ENCODE assay signal across 8 cellular contexts in the genomic region with DNA sequence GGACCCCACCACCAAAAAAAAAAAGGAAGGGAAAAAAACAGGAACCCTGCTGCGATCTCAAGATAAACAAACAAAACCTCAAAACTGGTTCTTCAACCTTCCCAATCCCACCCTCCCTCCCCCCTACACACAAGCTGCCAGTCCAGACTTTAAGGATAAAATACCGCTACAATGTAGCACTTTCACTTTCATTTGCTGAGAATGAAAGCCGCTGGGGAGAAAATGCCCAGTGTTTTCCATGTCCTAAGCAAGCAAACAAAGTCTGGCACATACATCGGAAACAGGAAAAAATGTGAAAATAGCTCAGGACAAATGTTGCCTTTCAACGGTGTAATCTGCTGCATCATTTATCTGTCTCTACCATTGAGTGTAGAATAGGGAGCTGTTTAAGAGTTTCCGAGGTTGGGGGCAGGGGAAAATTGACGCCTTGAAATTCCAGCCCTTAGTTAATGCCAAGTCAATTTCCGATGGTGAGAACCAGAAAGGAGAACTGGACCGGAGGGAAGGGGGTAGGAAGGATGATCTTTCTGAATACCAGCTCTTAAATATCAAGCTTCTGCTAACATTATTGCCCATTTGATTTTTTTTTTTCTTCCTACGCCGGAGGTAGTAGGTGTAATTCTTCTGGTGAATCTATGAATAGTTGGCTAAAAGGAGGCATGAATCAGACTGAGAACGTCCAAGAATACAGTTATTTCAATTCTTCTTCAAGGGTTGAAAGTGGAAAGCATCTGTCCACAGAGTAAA. TPM values are rescaled to one million over a fixed set of nuclear protein-coding genes. Genes with fewer than 3 reads are reported as not detected.
A peak's percentile ranks its signal among the peaks of the same experiment; 100 is the strongest.
DNase-seq lines count a peak whose midpoint lies in the region; ATAC-seq and TF ChIP-seq lines count a peak whose summit lies in the region.

No MANE protein-coding gene starts in this region.

- TF ChIP-seq POLR2A in prostate gland (IDR thresholded peaks at IDR 0.05): no peak

- H3K27ac Mint-ChIP-seq in activated CD8-positive, alpha-beta memory T cell treated with anti-CD3 and anti-CD28 coated beads, Interleukin-2, amount 10 ng/mL, durations not matched to agents 7 days and 5 days: peak overlapping the region; percentile 90

- H3K9me3 ChIP-seq in adipocyte (ENCODE audit: control insufficient read depth, low read length) (no peaks in the 10 kb centered on the region), right atrium auricular region (no peaks in the 10 kb centered on the region), prostate gland (no peaks in the 10 kb centered on the region)

- WGBS in prostate gland: 0% methylated on average over 12 of the region's 12 CpGs

- H3K27me3 ChIP-seq in adipocyte (replicated peaks; ENCODE audit: control insufficient read depth, insufficient read depth, low read length) (no peaks in the 10 kb centered on the region), right atrium auricular region (no peaks in the 10 kb centered on the region), prostate gland (replicated peaks; ENCODE audit: insufficient read depth) (no peaks in the 10 kb centered on the region)

- peak overlapping the region; percentile 85 to 86 for H3K27ac ChIP-seq in right atrium auricular region
- peak overlapping the region; percentile 87 to 93 for H3K27ac ChIP-seq in prostate gland

- H3K9ac ChIP-seq in adipocyte (ENCODE audit: low read length): peak overlapping the region; percentile 93

- no peaks in the 10 kb centered on the region for H3K9me3 Mint-ChIP-seq in activated CD8-positive, alpha-beta memory T cell treated with anti-CD3 and anti-CD28 coated beads, Interleukin-2, amount 10 ng/mL, durations not matched to agents 7 days and 5 days (ENCODE audit: low read depth)

- H3K27me3 Mint-ChIP-seq in activated CD8-positive, alpha-beta memory T cell treated with anti-CD3 and anti-CD28 coated beads, Interleukin-2, amount 10 ng/mL, durations not matched to agents 7 days and 5 days: no peaks in the 10 kb centered on the region

- H3K4me3 Mint-ChIP-seq in activated CD8-positive, alpha-beta memory T cell treated with anti-CD3 and anti-CD28 coated beads, Interleukin-2, amount 10 ng/mL, durations not matched to agents 7 days and 5 days: no peak overlapping the region

- H3K36me3 Mint-ChIP-seq in activated CD8-positive, alpha-beta memory T cell treated with anti-CD3 and anti-CD28 coated beads, Interleukin-2, amount 10 ng/mL, durations not matched to agents 7 days and 5 days: no peaks in the 10 kb centered on the region

- ATAC-seq in activated CD8-positive, alpha-beta memory T cell treated with anti-CD3 and anti-CD28 coated beads, Interleukin-2, amount 10 ng/mL, durations not matched to agents 7 days and 5 days: no peak
- no peak for ATAC-seq in HG03469 (IDR thresholded peaks at IDR 0.05; ENCODE audit: unreplicated experiment)

- H3K36me3 ChIP-seq in adipocyte (ENCODE audit: control insufficient read depth, insufficient read depth, low read length, severe bottlenecking) (no peaks in the 10 kb centered on the region), right atrium auricular region (no peaks in the 10 kb centered on the region), prostate gland (no peaks in the 10 kb centered on the region)

- TF ChIP-seq CTCF in right atrium auricular region (IDR thresholded peaks at IDR 0.05): no peak
- no peak for TF ChIP-seq CTCF in prostate gland (IDR thresholded peaks at IDR 0.05)

- H3K4me1 Mint-ChIP-seq in activated CD8-positive, alpha-beta memory T cell treated with anti-CD3 and anti-CD28 coated beads, Interleukin-2, amount 10 ng/mL, durations not matched to agents 7 days and 5 days: peaks cover 10% of the 10 kb centered on the region

- H3K4me3 ChIP-seq in adipocyte (ENCODE audit: low read length): peak overlapping the region; percentile 92
- peak overlapping the region; percentile 45 to 57 for H3K4me3 ChIP-seq in right atrium auricular region
- H3K4me3 ChIP-seq in prostate gland: peak overlapping the region; percentile 30 to 44

- intact Hi-C loops in prostate gland (cut with DNase I): loop anchor here (2.0 to 5.0 kb wide), 4 partner anchors 382 to 851 kb away; no protein-coding TSS in a partner anchor

- CTCF ChIA-PET in activated CD8-positive, alpha-beta memory T cell treated with anti-CD3 and anti-CD28 coated beads, Interleukin-2, amount 10 ng/mL, durations not matched to agents 7 days and 5 days (lab: Charles Lee): interaction anchor here (0.8 to 5.2 kb wide), 29 partner anchors 8 to 848 kb away, joined by 3 to 37 read pairs (median 3); a partner anchor contains a TSS

- peaks cover 20% of the 10 kb centered on the region for H3K4me1 ChIP-seq in adipocyte (ENCODE audit: control insufficient read depth, insufficient read depth, low read length)
- peaks cover 0 to 18% of the 10 kb centered on the region in 2 donors for H3K4me1 ChIP-seq in right atrium auricular region
- H3K4me1 ChIP-seq in prostate gland (replicated peaks): peaks cover 2% of the 10 kb centered on the region

- DNase-seq in activated CD8-positive, alpha-beta memory T cell treated with anti-CD3 and anti-CD28 coated beads, Interleukin-2, amount 10 ng/mL, durations not matched to agents 7 days and 5 days: no peak
- DNase-seq in activated CD8-positive, alpha-beta memory T cell treated with anti-CD3 and anti-CD28 coated beads, Interleukin-2, amount 50 U/mL, for 4 hours: no peak
- DNase-seq in NCI-H1105 treated with DMSO at 0.1 percent for 48 hours (lab: John Stamatoyannopoulos, UW) (peak; percentile 44), adipocyte (ENCODE audit: low read depth) (peak; percentile 80), right atrium auricular region (ENCODE audit: low spot score) (no peak), prostate gland (ENCODE audit: low spot score) (no peak), AML-193 (lab: John Stamatoyannopoulos, UW) (no peak)

RNA-seq across cellular contexts. Expression of a gene that starts 1.2 kb away (rescaled TPM):
- total RNA-seq in activated CD8-positive, alpha-beta memory T cell treated with anti-CD3 and anti-CD28 coated beads, Interleukin-2, amount 10 ng/mL, durations not matched to agents 7 days and 5 days: 1 to 10 TPM; 2.8 to 4.0 TPM
- 1 to 10 TPM in 1 of 2 donors, under 1 TPM in 1; 0.74 to 2.2 TPM for total RNA-seq in right atrium auricular region
- total RNA-seq in prostate gland: 10 to 100 TPM in 1 of 2 donors, under 1 TPM in 1; 0.91 to 20.7 TPM

Comparison
In these comparisons a context has a peak if more than half of its experiments do, and no peak if none do; other contexts are left out.
1. DNase-seq: peak in NCI-H1105 treated with DMSO at 0.1 percent for 48 hours (single experiment) and adipocyte (single experiment); none in activated CD8-positive, alpha-beta memory T cell treated with anti-CD3 and anti-CD28 coated beads, Interleukin-2, amount 10 ng/mL, durations not matched to agents 7 days and 5 days (single experiment), activated CD8-positive, alpha-beta memory T cell treated with anti-CD3 and anti-CD28 coated beads, Interleukin-2, amount 50 U/mL, for 4 hours (single experiment), right atrium auricular region (single experiment), prostate gland (single experiment) and AML-193 (0 of 2).
2. H3K4me3 ChIP-seq: peak in every context shown above with its lines; median percentile 92 in adipocyte; 51 in right atrium auricular region; 37 in prostate gland.